In the genomic region with DNA sequence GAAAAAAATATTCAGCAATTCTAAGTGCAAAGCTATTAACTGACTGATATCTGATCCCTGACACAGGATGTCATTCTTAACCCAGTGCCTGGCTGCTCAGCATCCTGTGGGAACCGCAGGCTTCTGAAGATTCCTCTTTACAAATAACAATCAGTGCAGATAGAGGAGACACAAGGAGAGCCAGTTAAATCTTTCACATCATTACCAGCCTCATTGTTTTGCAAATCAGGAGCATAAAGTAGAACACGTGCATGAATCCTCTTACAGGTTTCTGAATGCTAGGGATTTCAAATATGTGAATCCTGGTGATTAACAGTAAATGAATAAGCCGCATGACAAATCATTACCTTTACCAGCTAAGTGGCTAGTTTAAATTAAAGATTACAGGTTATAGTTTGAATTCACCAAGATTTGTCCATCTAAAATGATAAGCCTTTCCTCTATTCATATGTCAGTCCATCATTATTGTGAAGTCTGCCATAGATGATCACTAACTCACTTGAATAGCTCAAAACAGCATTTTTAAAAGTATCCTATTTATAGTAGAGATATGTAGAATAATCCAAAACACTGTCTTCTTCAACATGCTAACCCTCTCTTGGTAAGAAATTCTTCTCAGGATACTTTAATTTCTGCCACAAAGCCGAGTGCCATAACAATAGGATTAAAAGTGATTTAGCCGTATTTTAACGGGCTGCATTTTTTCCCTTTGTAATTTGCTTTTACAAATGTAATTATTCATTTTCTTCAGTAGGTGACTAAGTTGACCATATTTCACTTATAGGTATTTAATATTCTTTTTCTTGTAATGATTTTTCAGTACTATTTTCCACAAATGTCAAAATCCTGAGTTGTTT, we compare ENCODE assay signal across 1 cellular context.
TF ChIP-seq lines count a peak whose summit lies in the region.

No MANE protein-coding gene starts in this region.

TF ChIP-seq in WTC11, 78 proteins besides CTCF, POLR2A, EP300 and RAD21 (continued from another document):
- TF ChIP-seq, protein P1, sequence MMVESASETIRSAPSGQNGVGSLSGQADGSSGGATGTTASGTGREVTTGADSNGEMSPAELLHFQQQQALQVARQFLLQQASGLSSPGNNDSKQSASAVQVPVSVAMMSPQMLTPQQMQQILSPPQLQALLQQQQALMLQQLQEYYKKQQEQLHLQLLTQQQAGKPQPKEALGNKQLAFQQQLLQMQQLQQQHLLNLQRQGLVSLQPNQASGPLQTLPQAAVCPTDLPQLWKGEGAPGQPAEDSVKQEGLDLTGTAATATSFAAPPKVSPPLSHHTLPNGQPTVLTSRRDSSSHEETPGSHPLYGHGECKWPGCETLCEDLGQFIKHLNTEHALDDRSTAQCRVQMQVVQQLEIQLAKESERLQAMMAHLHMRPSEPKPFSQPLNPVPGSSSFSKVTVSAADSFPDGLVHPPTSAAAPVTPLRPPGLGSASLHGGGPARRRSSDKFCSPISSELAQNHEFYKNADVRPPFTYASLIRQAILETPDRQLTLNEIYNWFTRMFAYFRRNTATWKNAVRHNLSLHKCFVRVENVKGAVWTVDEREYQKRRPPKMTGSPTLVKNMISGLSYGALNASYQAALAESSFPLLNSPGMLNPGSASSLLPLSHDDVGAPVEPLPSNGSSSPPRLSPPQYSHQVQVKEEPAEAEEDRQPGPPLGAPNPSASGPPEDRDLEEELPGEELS (CRISPR knock-in tag; IDR thresholded peaks at IDR 0.05): peak; percentile 29; the same call in 1 of the 2 replicates
- TF ChIP-seq ZNF416 (CRISPR knock-in tag; IDR thresholded peaks at IDR 0.05): no peak
- TF ChIP-seq SOX15 (CRISPR knock-in tag; IDR thresholded peaks at IDR 0.05): no peak
- TF ChIP-seq ZNF232 (CRISPR knock-in tag; IDR thresholded peaks at IDR 0.05): 0 out of 2 replicates have a peak, but pooled peaks have one; percentile 40
- TF ChIP-seq JAZF1 (CRISPR knock-in tag; IDR thresholded peaks at IDR 0.05): no peak
- TF ChIP-seq, protein P2, sequence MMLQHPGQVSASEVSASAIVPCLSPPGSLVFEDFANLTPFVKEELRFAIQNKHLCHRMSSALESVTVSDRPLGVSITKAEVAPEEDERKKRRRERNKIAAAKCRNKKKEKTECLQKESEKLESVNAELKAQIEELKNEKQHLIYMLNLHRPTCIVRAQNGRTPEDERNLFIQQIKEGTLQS (CRISPR knock-in tag; conservative IDR thresholded peaks at IDR 0.05): no peak
- no peak for TF ChIP-seq EMX1 (CRISPR knock-in tag; IDR thresholded peaks at IDR 0.05)
- TF ChIP-seq, protein P3, sequence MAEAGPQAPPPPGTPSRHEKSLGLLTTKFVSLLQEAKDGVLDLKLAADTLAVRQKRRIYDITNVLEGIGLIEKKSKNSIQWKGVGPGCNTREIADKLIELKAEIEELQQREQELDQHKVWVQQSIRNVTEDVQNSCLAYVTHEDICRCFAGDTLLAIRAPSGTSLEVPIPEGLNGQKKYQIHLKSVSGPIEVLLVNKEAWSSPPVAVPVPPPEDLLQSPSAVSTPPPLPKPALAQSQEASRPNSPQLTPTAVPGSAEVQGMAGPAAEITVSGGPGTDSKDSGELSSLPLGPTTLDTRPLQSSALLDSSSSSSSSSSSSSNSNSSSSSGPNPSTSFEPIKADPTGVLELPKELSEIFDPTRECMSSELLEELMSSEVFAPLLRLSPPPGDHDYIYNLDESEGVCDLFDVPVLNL (CRISPR knock-in tag; IDR thresholded peaks at IDR 0.05; ENCODE audit: borderline replicate concordance, low read depth): no peak
- TF ChIP-seq, protein P4, sequence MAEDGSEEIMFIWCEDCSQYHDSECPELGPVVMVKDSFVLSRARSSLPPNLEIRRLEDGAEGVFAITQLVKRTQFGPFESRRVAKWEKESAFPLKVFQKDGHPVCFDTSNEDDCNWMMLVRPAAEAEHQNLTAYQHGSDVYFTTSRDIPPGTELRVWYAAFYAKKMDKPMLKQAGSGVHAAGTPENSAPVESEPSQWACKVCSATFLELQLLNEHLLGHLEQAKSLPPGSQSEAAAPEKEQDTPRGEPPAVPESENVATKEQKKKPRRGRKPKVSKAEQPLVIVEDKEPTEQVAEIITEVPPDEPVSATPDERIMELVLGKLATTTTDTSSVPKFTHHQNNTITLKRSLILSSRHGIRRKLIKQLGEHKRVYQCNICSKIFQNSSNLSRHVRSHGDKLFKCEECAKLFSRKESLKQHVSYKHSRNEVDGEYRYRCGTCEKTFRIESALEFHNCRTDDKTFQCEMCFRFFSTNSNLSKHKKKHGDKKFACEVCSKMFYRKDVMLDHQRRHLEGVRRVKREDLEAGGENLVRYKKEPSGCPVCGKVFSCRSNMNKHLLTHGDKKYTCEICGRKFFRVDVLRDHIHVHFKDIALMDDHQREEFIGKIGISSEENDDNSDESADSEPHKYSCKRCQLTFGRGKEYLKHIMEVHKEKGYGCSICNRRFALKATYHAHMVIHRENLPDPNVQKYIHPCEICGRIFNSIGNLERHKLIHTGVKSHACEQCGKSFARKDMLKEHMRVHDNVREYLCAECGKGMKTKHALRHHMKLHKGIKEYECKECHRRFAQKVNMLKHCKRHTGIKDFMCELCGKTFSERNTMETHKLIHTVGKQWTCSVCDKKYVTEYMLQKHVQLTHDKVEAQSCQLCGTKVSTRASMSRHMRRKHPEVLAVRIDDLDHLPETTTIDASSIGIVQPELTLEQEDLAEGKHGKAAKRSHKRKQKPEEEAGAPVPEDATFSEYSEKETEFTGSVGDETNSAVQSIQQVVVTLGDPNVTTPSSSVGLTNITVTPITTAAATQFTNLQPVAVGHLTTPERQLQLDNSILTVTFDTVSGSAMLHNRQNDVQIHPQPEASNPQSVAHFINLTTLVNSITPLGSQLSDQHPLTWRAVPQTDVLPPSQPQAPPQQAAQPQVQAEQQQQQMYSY (CRISPR knock-in tag; IDR thresholded peaks at IDR 0.05): no peak
- TF ChIP-seq, protein P5, sequence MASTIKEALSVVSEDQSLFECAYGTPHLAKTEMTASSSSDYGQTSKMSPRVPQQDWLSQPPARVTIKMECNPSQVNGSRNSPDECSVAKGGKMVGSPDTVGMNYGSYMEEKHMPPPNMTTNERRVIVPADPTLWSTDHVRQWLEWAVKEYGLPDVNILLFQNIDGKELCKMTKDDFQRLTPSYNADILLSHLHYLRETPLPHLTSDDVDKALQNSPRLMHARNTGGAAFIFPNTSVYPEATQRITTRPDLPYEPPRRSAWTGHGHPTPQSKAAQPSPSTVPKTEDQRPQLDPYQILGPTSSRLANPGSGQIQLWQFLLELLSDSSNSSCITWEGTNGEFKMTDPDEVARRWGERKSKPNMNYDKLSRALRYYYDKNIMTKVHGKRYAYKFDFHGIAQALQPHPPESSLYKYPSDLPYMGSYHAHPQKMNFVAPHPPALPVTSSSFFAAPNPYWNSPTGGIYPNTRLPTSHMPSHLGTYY (CRISPR knock-in tag; IDR thresholded peaks at IDR 0.05): no peak
- no peak for TF ChIP-seq ESRRA (CRISPR knock-in tag; IDR thresholded peaks at IDR 0.05; ENCODE audit: borderline replicate concordance)
- TF ChIP-seq PRRX2 (CRISPR knock-in tag; IDR thresholded peaks at IDR 0.05): no peak
- TF ChIP-seq, protein P6, sequence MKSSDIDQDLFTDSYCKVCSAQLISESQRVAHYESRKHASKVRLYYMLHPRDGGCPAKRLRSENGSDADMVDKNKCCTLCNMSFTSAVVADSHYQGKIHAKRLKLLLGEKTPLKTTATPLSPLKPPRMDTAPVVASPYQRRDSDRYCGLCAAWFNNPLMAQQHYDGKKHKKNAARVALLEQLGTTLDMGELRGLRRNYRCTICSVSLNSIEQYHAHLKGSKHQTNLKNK (CRISPR knock-in tag; IDR thresholded peaks at IDR 0.05): peak; percentile 83; the same call in 1 of the 2 replicates
- TF ChIP-seq, protein P7, sequence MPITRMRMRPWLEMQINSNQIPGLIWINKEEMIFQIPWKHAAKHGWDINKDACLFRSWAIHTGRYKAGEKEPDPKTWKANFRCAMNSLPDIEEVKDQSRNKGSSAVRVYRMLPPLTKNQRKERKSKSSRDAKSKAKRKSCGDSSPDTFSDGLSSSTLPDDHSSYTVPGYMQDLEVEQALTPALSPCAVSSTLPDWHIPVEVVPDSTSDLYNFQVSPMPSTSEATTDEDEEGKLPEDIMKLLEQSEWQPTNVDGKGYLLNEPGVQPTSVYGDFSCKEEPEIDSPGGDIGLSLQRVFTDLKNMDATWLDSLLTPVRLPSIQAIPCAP (CRISPR knock-in tag; IDR thresholded peaks at IDR 0.05): no peak
- TF ChIP-seq, protein P8, sequence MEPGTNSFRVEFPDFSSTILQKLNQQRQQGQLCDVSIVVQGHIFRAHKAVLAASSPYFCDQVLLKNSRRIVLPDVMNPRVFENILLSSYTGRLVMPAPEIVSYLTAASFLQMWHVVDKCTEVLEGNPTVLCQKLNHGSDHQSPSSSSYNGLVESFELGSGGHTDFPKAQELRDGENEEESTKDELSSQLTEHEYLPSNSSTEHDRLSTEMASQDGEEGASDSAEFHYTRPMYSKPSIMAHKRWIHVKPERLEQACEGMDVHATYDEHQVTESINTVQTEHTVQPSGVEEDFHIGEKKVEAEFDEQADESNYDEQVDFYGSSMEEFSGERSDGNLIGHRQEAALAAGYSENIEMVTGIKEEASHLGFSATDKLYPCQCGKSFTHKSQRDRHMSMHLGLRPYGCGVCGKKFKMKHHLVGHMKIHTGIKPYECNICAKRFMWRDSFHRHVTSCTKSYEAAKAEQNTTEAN (CRISPR knock-in tag; IDR thresholded peaks at IDR 0.05): no peak
- TF ChIP-seq MYBL2 (CRISPR knock-in tag; IDR thresholded peaks at IDR 0.05): no peak
- TF ChIP-seq FOXP1 (CRISPR knock-in tag; IDR thresholded peaks at IDR 0.05; ENCODE audit: borderline replicate concordance): no peak
- TF ChIP-seq CREM (CRISPR knock-in tag; IDR thresholded peaks at IDR 0.05): 0 out of 2 replicates have a peak, but pooled peaks have one; percentile 53
- no peak for TF ChIP-seq HMGA2 (CRISPR knock-in tag; IDR thresholded peaks at IDR 0.05)
- TF ChIP-seq NFE2L1 (CRISPR knock-in tag; IDR thresholded peaks at IDR 0.05): no peak
- TF ChIP-seq OVOL2 (CRISPR knock-in tag; IDR thresholded peaks at IDR 0.05; ENCODE audit: borderline replicate concordance): no peak
- TF ChIP-seq FOXJ3 (CRISPR knock-in tag; IDR thresholded peaks at IDR 0.05; ENCODE audit: borderline replicate concordance): no peak
- no peak for TF ChIP-seq ZNF396 (CRISPR knock-in tag; IDR thresholded peaks at IDR 0.05; ENCODE audit: borderline replicate concordance)
- no peak for TF ChIP-seq ZNF423 (CRISPR knock-in tag; IDR thresholded peaks at IDR 0.05)
- TF ChIP-seq, protein P9, sequence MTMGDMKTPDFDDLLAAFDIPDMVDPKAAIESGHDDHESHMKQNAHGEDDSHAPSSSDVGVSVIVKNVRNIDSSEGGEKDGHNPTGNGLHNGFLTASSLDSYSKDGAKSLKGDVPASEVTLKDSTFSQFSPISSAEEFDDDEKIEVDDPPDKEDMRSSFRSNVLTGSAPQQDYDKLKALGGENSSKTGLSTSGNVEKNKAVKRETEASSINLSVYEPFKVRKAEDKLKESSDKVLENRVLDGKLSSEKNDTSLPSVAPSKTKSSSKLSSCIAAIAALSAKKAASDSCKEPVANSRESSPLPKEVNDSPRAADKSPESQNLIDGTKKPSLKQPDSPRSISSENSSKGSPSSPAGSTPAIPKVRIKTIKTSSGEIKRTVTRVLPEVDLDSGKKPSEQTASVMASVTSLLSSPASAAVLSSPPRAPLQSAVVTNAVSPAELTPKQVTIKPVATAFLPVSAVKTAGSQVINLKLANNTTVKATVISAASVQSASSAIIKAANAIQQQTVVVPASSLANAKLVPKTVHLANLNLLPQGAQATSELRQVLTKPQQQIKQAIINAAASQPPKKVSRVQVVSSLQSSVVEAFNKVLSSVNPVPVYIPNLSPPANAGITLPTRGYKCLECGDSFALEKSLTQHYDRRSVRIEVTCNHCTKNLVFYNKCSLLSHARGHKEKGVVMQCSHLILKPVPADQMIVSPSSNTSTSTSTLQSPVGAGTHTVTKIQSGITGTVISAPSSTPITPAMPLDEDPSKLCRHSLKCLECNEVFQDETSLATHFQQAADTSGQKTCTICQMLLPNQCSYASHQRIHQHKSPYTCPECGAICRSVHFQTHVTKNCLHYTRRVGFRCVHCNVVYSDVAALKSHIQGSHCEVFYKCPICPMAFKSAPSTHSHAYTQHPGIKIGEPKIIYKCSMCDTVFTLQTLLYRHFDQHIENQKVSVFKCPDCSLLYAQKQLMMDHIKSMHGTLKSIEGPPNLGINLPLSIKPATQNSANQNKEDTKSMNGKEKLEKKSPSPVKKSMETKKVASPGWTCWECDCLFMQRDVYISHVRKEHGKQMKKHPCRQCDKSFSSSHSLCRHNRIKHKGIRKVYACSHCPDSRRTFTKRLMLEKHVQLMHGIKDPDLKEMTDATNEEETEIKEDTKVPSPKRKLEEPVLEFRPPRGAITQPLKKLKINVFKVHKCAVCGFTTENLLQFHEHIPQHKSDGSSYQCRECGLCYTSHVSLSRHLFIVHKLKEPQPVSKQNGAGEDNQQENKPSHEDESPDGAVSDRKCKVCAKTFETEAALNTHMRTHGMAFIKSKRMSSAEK (CRISPR knock-in tag; IDR thresholded peaks at IDR 0.05; ENCODE audit: borderline replicate concordance): no peak
- no peak for TF ChIP-seq GTF2I (CRISPR knock-in tag; conservative IDR thresholded peaks at IDR 0.05)
- TF ChIP-seq, protein P10, sequence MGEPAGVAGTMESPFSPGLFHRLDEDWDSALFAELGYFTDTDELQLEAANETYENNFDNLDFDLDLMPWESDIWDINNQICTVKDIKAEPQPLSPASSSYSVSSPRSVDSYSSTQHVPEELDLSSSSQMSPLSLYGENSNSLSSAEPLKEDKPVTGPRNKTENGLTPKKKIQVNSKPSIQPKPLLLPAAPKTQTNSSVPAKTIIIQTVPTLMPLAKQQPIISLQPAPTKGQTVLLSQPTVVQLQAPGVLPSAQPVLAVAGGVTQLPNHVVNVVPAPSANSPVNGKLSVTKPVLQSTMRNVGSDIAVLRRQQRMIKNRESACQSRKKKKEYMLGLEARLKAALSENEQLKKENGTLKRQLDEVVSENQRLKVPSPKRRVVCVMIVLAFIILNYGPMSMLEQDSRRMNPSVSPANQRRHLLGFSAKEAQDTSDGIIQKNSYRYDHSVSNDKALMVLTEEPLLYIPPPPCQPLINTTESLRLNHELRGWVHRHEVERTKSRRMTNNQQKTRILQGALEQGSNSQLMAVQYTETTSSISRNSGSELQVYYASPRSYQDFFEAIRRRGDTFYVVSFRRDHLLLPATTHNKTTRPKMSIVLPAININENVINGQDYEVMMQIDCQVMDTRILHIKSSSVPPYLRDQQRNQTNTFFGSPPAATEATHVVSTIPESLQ (CRISPR knock-in tag; IDR thresholded peaks at IDR 0.05): no peak
- TF ChIP-seq, protein P11, sequence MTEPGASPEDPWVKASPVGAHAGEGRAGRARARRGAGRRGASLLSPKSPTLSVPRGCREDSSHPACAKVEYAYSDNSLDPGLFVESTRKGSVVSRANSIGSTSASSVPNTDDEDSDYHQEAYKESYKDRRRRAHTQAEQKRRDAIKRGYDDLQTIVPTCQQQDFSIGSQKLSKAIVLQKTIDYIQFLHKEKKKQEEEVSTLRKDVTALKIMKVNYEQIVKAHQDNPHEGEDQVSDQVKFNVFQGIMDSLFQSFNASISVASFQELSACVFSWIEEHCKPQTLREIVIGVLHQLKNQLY (CRISPR knock-in tag; IDR thresholded peaks at IDR 0.05): no peak
- no peak for TF ChIP-seq IRF2 (CRISPR knock-in tag; IDR thresholded peaks at IDR 0.05; ENCODE audit: borderline replicate concordance, low read depth)
- TF ChIP-seq ETV6 (CRISPR knock-in tag; IDR thresholded peaks at IDR 0.05): peak; percentile 73
- TF ChIP-seq ELF4 (CRISPR knock-in tag; IDR thresholded peaks at IDR 0.05; ENCODE audit: low read depth): no peak
- TF ChIP-seq ZNF138 (CRISPR knock-in tag; conservative IDR thresholded peaks at IDR 0.05): no peak
- no peak for TF ChIP-seq CREB1 (CRISPR knock-in tag; IDR thresholded peaks at IDR 0.05)
- no peak for TF ChIP-seq SP1 (CRISPR knock-in tag; conservative IDR thresholded peaks at IDR 0.05)
- TF ChIP-seq, protein P12, sequence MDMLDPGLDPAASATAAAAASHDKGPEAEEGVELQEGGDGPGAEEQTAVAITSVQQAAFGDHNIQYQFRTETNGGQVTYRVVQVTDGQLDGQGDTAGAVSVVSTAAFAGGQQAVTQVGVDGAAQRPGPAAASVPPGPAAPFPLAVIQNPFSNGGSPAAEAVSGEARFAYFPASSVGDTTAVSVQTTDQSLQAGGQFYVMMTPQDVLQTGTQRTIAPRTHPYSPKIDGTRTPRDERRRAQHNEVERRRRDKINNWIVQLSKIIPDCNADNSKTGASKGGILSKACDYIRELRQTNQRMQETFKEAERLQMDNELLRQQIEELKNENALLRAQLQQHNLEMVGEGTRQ (CRISPR knock-in tag; IDR thresholded peaks at IDR 0.05): peak; percentile 53; the same call in 1 of the 2 replicates
